In the genomic region with DNA sequence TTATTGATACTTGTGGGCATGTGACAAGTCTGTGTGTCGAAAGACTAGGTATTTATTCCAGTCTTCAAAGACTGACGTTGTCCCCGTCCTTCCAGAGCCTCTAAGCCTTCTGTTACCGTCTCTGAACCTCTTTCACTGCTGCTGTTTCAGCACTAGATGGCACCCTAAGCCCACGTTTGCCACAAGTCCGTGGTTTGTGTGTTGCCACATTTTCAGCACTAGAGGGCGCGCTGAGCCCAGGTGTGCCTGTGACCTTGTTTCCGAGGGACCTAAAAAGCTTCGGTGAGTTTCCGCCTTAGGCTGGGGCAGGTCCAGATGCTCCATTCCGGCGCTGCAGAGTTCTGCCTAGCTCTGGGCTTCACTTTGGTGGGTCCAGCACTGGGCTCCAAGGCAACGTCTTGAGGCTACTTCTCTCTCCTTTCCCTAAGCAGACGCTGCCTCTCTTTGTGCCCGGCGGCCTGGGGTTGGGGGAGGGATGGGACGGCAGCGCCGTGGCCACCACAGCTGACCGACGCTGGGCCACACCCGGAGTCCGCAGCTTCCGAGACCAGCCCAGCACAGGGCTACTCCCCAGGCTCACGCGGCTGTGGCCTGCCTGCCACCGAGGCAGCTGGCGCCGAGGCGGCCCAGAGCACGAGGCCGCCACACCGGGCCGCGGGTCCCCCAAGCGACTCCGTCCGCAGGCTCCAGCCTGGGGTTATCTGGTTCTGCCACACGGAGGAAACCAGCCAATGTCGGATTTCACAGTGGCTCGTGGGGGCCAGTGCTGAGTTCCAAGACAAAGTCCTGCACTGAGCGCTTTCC, we compare ENCODE assay signal across 8 cellular contexts.
DNase-seq lines count a peak whose midpoint lies in the region; ATAC-seq and TF ChIP-seq lines count a peak whose summit lies in the region.

No MANE protein-coding gene starts in this region.

- ATAC-seq in HG02571 (IDR thresholded peaks at IDR 0.05; ENCODE audit: unreplicated experiment) = peak; percentile 95
- ATAC-seq in left ventricle myocardium superior = peak; percentile 92

- TF ChIP-seq CTCF in GM12865 (IDR thresholded peaks at IDR 0.05; ENCODE audit: insufficient read depth, low read depth, low read length, missing control alignments) (peak; percentile 100), NB4 (IDR thresholded peaks at IDR 0.05; ENCODE audit: low read depth, low read length) (peak; percentile 99), retinal pigment epithelial cell (conservative IDR thresholded peaks at IDR 0.05; ENCODE audit: low read depth, low read length) (peak; percentile 99)

- DNase-seq in GM12865 (ENCODE audit: low read depth) = peak; percentile 91
- DNase-seq in NB4 (ENCODE audit: low read depth) = peak; percentile 76
- DNase-seq in T-helper 1 cell = peak; percentile 50 to 77 (median 71)
- DNase-seq in amniotic epithelial cell (ENCODE audit: low read depth) = peak; percentile 59
- peak; percentile 76 for DNase-seq in left ventricle myocardium superior
- peak; percentile 25 for DNase-seq in retinal pigment epithelial cell (ENCODE audit: low read depth)
- no peak for DNase-seq in NCI-H226

- intact Hi-C loops in left ventricle myocardium superior (cut with micrococcal nuclease) = no loop called here

- H3K4me3 ChIP-seq in GM12865 (ENCODE audit: low read depth, low read length) = peak overlapping the region; percentile 40
- no peak overlapping the region for H3K4me3 ChIP-seq in NB4 (ENCODE audit: low read depth, low read length)
- H3K4me3 ChIP-seq in retinal pigment epithelial cell (ENCODE audit: low read length) = peak overlapping the region; percentile 49

- TF ChIP-seq POLR2A in NB4 (IDR thresholded peaks at IDR 0.05; ENCODE audit: extremely low read depth, insufficient read length) = no peak
